Comparison of ENCODE assay signal across 13 cellular contexts in the genomic region with DNA sequence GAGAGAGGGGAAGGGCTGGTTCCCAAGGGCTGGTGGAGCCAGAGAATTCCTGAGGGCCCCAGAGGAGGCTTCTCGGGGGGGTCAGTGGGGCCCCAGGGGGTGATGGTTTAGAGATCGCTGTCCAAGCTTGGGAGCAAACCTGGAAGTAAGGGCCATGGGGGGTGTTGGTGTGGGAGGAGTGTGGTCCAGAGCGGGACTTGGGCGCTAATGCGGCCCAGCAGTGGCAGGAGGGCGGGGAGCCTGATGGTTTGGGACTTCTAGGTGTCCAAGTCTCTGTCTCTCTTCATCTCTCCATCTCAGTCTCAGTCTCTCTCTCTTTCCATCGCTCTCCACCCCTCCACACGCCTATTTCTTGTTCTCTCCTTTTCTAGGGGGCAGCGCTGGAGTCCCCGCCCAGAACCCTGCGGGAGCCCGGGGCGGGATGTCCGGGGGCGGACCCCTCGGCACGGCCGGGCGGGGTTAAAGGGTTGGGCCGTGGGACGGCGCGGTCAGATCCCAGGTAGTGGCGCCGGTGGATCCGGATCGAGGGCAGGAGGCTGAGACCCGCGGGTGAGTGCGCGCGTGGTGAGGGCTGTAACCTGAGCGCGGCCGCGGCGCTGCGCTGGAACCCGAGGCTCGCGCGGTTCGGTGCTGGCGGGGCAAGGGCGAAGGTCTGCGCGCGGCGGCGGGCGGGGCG. TPM values are rescaled to one million over a fixed set of nuclear protein-coding genes. Genes with fewer than 3 reads are reported as not detected.
DNase-seq lines count a peak whose midpoint lies in the region; ATAC-seq, FAIRE-seq and TF ChIP-seq lines count a peak whose summit lies in the region.
"Had no signal": no experiment of that assay in that cellular context is flagged by ENCODE, and none has a peak within 500 bp of the region (broad histone marks: within the 10 kb centered on the region; RNA-seq: fewer than 3 reads in every experiment).

A gene (plus strand): TSS at position 491 of the 676 bp plus-strand sequence. CDS start 16,812 bp downstream, outside the sequence.

- intact Hi-C loops in breast epithelium (cut with DNase I; ENCODE audit: low total_unique reads) (no loop called here), MCF 10A (cut with micrococcal nuclease) (no loop called here), HepG2 (cut with micrococcal nuclease; ENCODE audit: unreplicated experiment) (no loop called here), upper lobe of right lung (cut with DNase I) (no loop called here)

- H3K4me3 ChIP-seq in breast epithelium = peak within 1 kb of the TSS; percentile 4 to 63 (median 42)
- peak within 1 kb of the TSS in 2 of 3 experiments; percentile 16 to 43; a peak in 2 of 6 replicates for H3K4me3 ChIP-seq in HepG2 (replicated peaks in 1 of 3; ENCODE audit: insufficient read depth in 1 of 3, low read depth in 2 of 3, low read length in 3 of 3)
- H3K4me3 ChIP-seq in upper lobe of right lung = peak within 1 kb of the TSS; percentile 30

- no peak for TF ChIP-seq RAD21 in HepG2 (CRISPR knock-in tag; IDR thresholded peaks at IDR 0.05)

- peaks cover 7% of the 10 kb centered on the region for H3K9me3 Mint-ChIP-seq in MCF 10A (ENCODE audit: unreplicated experiment)
- no peaks in the 10 kb centered on the region for H3K9me3 Mint-ChIP-seq in activated T-helper 17 cell treated with anti-CD3 and anti-CD28 coated beads, Interleukin-2, amount 50 U/mL, for 72 hours

- no peaks in the 10 kb centered on the region for H4K20me1 ChIP-seq in HepG2 (ENCODE audit: insufficient read depth, low read length)

- peaks cover 0 to 35% of the 10 kb centered on the region in 2 donors for H3K27me3 ChIP-seq in breast epithelium
- peaks cover 10 to 29% of the 10 kb centered on the region in 2 experiments for H3K27me3 ChIP-seq in HepG2 (ENCODE audit: control insufficient read depth in 1 of 2, insufficient read depth in 2 of 2, low read length in 2 of 2)
- peaks cover 48% of the 10 kb centered on the region for H3K27me3 ChIP-seq in upper lobe of right lung

- CTCF ChIA-PET in MCF 10A (lab: Yijun Ruan, JAX) = no interaction called here
- CTCF ChIA-PET in HepG2 (lab: Yijun Ruan, JAX; ENCODE audit: low intra/inter-chr PET ratio, low total read pairs) = no interaction called here

- no peaks in the 10 kb centered on the region for H3K36me3 ChIP-seq in breast epithelium
- no peaks in the 10 kb centered on the region for H3K36me3 ChIP-seq in HepG2 (replicated peaks in 1 of 2; ENCODE audit: control insufficient read depth in 1 of 2, insufficient read depth in 2 of 2, low read length in 2 of 2)
- no peaks in the 10 kb centered on the region for H3K36me3 ChIP-seq in upper lobe of right lung
- H3K36me3 ChIP-seq: neutrophil had no signal

- POLR2A ChIA-PET in MCF 10A (lab: Yijun Ruan, JAX) = no interaction called here
- POLR2A ChIA-PET in HepG2 (lab: Yijun Ruan, JAX) = no interaction called here

- TF ChIP-seq EP300 in HepG2 (IDR thresholded peaks at IDR 0.05; ENCODE audit: low read depth in 2 of 2, low read length in 2 of 2) (no peak), HepG2 (CRISPR knock-in tag; IDR thresholded peaks at IDR 0.05; ENCODE audit: borderline replicate concordance) (no peak)

- no peaks in the 10 kb centered on the region for H3K79me2 ChIP-seq in HepG2 (ENCODE audit: insufficient read depth, low read length)

- DNase-seq in breast epithelium (ENCODE audit: low spot score in 2 of 2) (no peak), MCF 10A (ENCODE audit: unreplicated experiment) (no peak), HepG2 (ENCODE audit: low spot score) (no peak), upper lobe of right lung (no peak), MV-4-11 (lab: John Stamatoyannopoulos, UW) (no peak), NCI-H774 (lab: John Stamatoyannopoulos, UW) (no peak)
- DNase-seq: NCI-H510A had no signal

- no peaks in the 10 kb centered on the region for H3K4me1 Mint-ChIP-seq in MCF 10A (ENCODE audit: insufficient read depth, unreplicated experiment)
- H3K4me1 Mint-ChIP-seq in activated T-helper 17 cell treated with anti-CD3 and anti-CD28 coated beads, Interleukin-2, amount 50 U/mL, for 72 hours = peaks cover 11% of the 10 kb centered on the region

- peak within 1 kb of the TSS; percentile 36; the same call in 1 of the 2 replicates for H3K4me2 ChIP-seq in HepG2 (ENCODE audit: low read depth, low read length)

- H3K27ac ChIP-seq in breast epithelium = no peak within 1 kb of the TSS
- H3K27ac ChIP-seq in HepG2 (ENCODE audit: extremely low read length, insufficient read depth, low read length) = no peak within 1 kb of the TSS
- no peak within 1 kb of the TSS for H3K27ac ChIP-seq in upper lobe of right lung
- H3K27ac ChIP-seq: neutrophil had no signal

- in situ Hi-C loops in HepG2 (cut with HindIII; ENCODE audit: extremely low pct_ligation_motif_present, low pct_unique_long_range_greater_than_20kb) = no loop called here

- H3K4me1 ChIP-seq in breast epithelium (peaks cover 0 to 3% of the 10 kb centered on the region in 2 donors), HepG2 (ENCODE audit: insufficient read depth, low read length) (peaks cover 14% of the 10 kb centered on the region), upper lobe of right lung (no peaks in the 10 kb centered on the region)

- no peak within 1 kb of the TSS for H3K9ac ChIP-seq in HepG2 (ENCODE audit: insufficient read depth, low read depth, low read length)

- no peaks in the 10 kb centered on the region for H3K36me3 Mint-ChIP-seq in MCF 10A (ENCODE audit: insufficient read depth, unreplicated experiment)
- H3K36me3 Mint-ChIP-seq in activated T-helper 17 cell treated with anti-CD3 and anti-CD28 coated beads, Interleukin-2, amount 50 U/mL, for 72 hours (ENCODE audit: low read depth) = no peaks in the 10 kb centered on the region

- TF ChIP-seq POLR2A in breast epithelium (IDR thresholded peaks at IDR 0.05) (no peak), HepG2 (IDR thresholded peaks at IDR 0.05; ENCODE audit: insufficient read depth in 1 of 2, low read depth in 2 of 2, low read length in 2 of 2) (no peak)

- no peak for TF ChIP-seq CTCF in breast epithelium (IDR thresholded peaks at IDR 0.05)
- TF ChIP-seq CTCF in MCF 10A (IDR thresholded peaks at IDR 0.05; ENCODE audit: unreplicated experiment) = no peak
- TF ChIP-seq CTCF in HepG2 (CRISPR knock-in tag; IDR thresholded peaks at IDR 0.05) = no peak
- TF ChIP-seq CTCF in upper lobe of right lung (IDR thresholded peaks at IDR 0.05) = no peak

- no peaks in the 10 kb centered on the region for H3K9me3 ChIP-seq in breast epithelium
- no peaks in the 10 kb centered on the region for H3K9me3 ChIP-seq in HepG2 (ENCODE audit: low read length)
- no peaks in the 10 kb centered on the region for H3K9me3 ChIP-seq in upper lobe of right lung
- H3K9me3 ChIP-seq: neutrophil had no signal

- no peak for FAIRE-seq in HepG2 (lab: Jason Lieb, UNC)
- FAIRE-seq: bronchial epithelial cell, H1 had no signal

- H3K27ac Mint-ChIP-seq in MCF 10A (ENCODE audit: low read depth, unreplicated experiment) = no peak within 1 kb of the TSS
- no peak within 1 kb of the TSS for H3K27ac Mint-ChIP-seq in activated T-helper 17 cell treated with anti-CD3 and anti-CD28 coated beads, Interleukin-2, amount 50 U/mL, for 72 hours

- no peak within 1 kb of the TSS for H2AFZ ChIP-seq in HepG2 (ENCODE audit: low read length)

- H3K4me3 Mint-ChIP-seq in MCF 10A (ENCODE audit: unreplicated experiment) = no peak within 1 kb of the TSS
- H3K4me3 Mint-ChIP-seq in activated T-helper 17 cell treated with anti-CD3 and anti-CD28 coated beads, Interleukin-2, amount 50 U/mL, for 72 hours = peak within 1 kb of the TSS; percentile 81

- peak; percentile 48 for ATAC-seq in activated T-helper 17 cell treated with anti-CD3 and anti-CD28 coated beads, Interleukin-2, amount 50 U/mL, for 72 hours (replicated peaks)
- ATAC-seq in HepG2 = peak; percentile 44; the same call in 2 of the 3 replicates
- ATAC-seq in upper lobe of right lung = peak; percentile 23
- no peak for ATAC-seq in GM18511 (IDR thresholded peaks at IDR 0.05; ENCODE audit: unreplicated experiment)

- 9% methylated on average over 21 of the region's 52 CpGs for WGBS in HepG2 (ENCODE audit: low lambda C conversion rate)

- peaks cover 24% of the 10 kb centered on the region for H3K27me3 Mint-ChIP-seq in MCF 10A (ENCODE audit: insufficient read depth, unreplicated experiment)
- H3K27me3 Mint-ChIP-seq in activated T-helper 17 cell treated with anti-CD3 and anti-CD28 coated beads, Interleukin-2, amount 50 U/mL, for 72 hours = peaks cover 7% of the 10 kb centered on the region

- BruUV-seq in MCF 10A (replicated peaks; lab: Mats Ljungman, UMichigan) (no TSS peak), HepG2 (replicated peaks; lab: Mats Ljungman, UMichigan) (no TSS peak)

RNA-seq across cellular contexts. Expression of the gene that starts here (rescaled TPM):
- total RNA-seq in breast epithelium (10 to 100 TPM in 1 of 3 donors, 1 to 10 TPM in 2; 8.8 to 26.9 (median 9.4) TPM), MCF 10A (2022) (not detected in 2 replicates), HepG2 (2016; rRNA removed; fragmentation: Illumina TruSeq; extraction: Trizol) (not detected in 2 replicates), upper lobe of right lung (not detected)
- under 1 TPM; 0.58 to 0.73 TPM for total RNA-seq in activated T-helper 17 cell treated with anti-CD3 and anti-CD28 coated beads, Interleukin-2, amount 50 U/mL, for 72 hours
- total RNA-seq in HepG2 (2016; cell fraction: cytosol; rRNA removed; fragmentation: Illumina TruSeq; extraction: Trizol; ENCODE audit: low read depth) = not detected in 2 replicates
- total RNA-seq in HepG2 (2016; cell fraction: insoluble cytoplasmic fraction; rRNA removed; fragmentation: Illumina TruSeq; extraction: Trizol) = not detected in 2 replicates
- not detected in 2 replicates for total RNA-seq in HepG2 (2016; cell fraction: membrane; rRNA removed; fragmentation: Illumina TruSeq; extraction: Trizol)
- total RNA-seq in HepG2 (2016; cell fraction: nucleus; rRNA removed; fragmentation: Illumina TruSeq; extraction: Trizol) = not detected in 2 replicates
- 0.05 and 0.09 TPM in 2 replicates for polyA plus RNA-seq in HepG2 (2011; rRNA removed)
- 0.04 TPM in 1 of 2 replicates, not detected in the other for polyA plus RNA-seq in HepG2 (2011; cell fraction: cytosol; rRNA removed)
- 0.06 and 0.07 TPM in 2 replicates for polyA plus RNA-seq in HepG2 (2011; cell fraction: nucleus; rRNA removed)
- polyA plus RNA-seq in HepG2 (2012) = 0.08 and 0.13 TPM in 2 replicates
- polyA plus RNA-seq in HepG2 (2016; cell fraction: cytosol; fragmentation: Illumina TruSeq; extraction: Trizol; ENCODE audit: low read depth) = not detected in 2 replicates
- not detected in 2 replicates for polyA plus RNA-seq in HepG2 (2016; cell fraction: insoluble cytoplasmic fraction; fragmentation: Illumina TruSeq; extraction: Trizol; ENCODE audit: low read depth)
- polyA plus RNA-seq in HepG2 (2016; cell fraction: membrane; fragmentation: Illumina TruSeq; extraction: Trizol; ENCODE audit: low read depth) = not detected in 2 replicates
- not detected in 2 replicates for polyA plus RNA-seq in HepG2 (2016; cell fraction: nucleus; fragmentation: Illumina TruSeq; extraction: Trizol; ENCODE audit: insufficient read depth, low read depth)
- not detected in 2 replicates for polyA minus RNA-seq in HepG2 (2011; rRNA and poly(A)+ RNA removed; ENCODE audit: low replicate concordance)
- not detected in 2 replicates for polyA minus RNA-seq in HepG2 (2011; cell fraction: cytosol; rRNA and poly(A)+ RNA removed)
- polyA minus RNA-seq in HepG2 (2011; cell fraction: nucleus; rRNA and poly(A)+ RNA removed) = not detected in 2 replicates
- total RNA-seq: bronchial epithelial cell, H1 had no signal
- polyA plus RNA-seq: BJ, H1 had no signal

Comparison
In these comparisons a context has a peak if more than half of its experiments do, and no peak if none do; other contexts are left out.
1. Peak in ATAC-seq in activated T-helper 17 cell treated with anti-CD3 and anti-CD28 coated beads, Interleukin-2, amount 50 U/mL, for 72 hours; RNA of the gene not detected or under 1 TPM.
2. Peak in ATAC-seq, H3K4me3 ChIP-seq and H3K4me2 ChIP-seq in HepG2; RNA of the gene not detected or under 1 TPM.
3. Peak in ATAC-seq and H3K4me3 ChIP-seq in upper lobe of right lung; RNA of the gene not detected or under 1 TPM.